Comparison of ENCODE assay signal across 1 cellular context in genomic region chr3:9501226-9501625, GRCh38.
TF ChIP-seq lines count a peak whose summit lies in the region.

No MANE protein-coding gene starts in this region.

TF ChIP-seq in HepG2, 621 proteins besides CTCF, POLR2A, EP300 and RAD21:
- TF ChIP-seq RARA (CRISPR knock-in tag; IDR thresholded peaks at IDR 0.05) (0 out of 2 replicates have a peak, but pooled peaks have one; percentile 14), SKI (IDR thresholded peaks at IDR 0.05; ENCODE audit: partially characterized antibody) (peak; percentile 22), MLXIP (CRISPR knock-in tag; IDR thresholded peaks at IDR 0.05; ENCODE audit: borderline replicate concordance) (no peak), PITX1 (CRISPR knock-in tag; IDR thresholded peaks at IDR 0.05) (no peak), ZNF816 (CRISPR knock-in tag; IDR thresholded peaks at IDR 0.05; ENCODE audit: borderline replicate concordance) (no peak)
